In the genomic region with DNA sequence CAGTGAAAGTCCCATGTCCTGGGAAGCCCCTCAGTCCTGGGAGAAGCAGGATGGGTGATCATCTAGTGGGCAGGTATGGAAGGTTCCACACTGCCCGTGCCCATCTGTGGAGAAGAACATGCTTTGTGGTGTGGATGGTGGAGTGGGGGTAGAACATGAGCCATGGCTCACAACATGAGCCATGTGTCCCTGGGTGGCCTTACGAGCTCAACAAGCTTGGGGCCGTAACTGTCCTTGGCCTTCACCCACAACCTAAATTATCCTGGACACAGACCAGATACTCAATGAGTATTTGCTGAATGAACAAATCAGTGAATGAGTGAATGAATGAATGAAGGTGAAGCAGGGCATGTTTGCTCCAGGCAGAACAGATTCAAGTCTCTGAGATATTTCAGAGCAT, we compare ENCODE assay signal across 18 cellular contexts. TPM values are rescaled to one million over a fixed set of nuclear protein-coding genes. Genes with fewer than 3 reads are reported as not detected.
DNase-seq lines count a peak whose midpoint lies in the region; ATAC-seq lines count a peak whose summit lies in the region.
"Had no signal": no experiment of that assay in that cellular context is flagged by ENCODE, and none has a peak within 500 bp of the region (broad histone marks: within the 10 kb centered on the region; RNA-seq: fewer than 3 reads in every experiment).

No MANE protein-coding gene starts in this region.

- H2AK5ac ChIP-seq in mesendoderm (ENCODE audit: low read length): no peak overlapping the region

- H3K27ac ChIP-seq in GM23248: no peak overlapping the region
- no peak overlapping the region for H3K27ac ChIP-seq in mesendoderm (ENCODE audit: low read depth, low read length)
- H3K27ac ChIP-seq: coronary artery, epithelial cell of prostate, SJSA1, tibial artery had no signal

- H3F3A ChIP-seq in GM23248 (ENCODE audit: insufficient read depth): no peaks in the 10 kb centered on the region

- H3K9me3 ChIP-seq in GM23248 (ENCODE audit: low read depth) (no peaks in the 10 kb centered on the region), NT2/D1 (ENCODE audit: insufficient read depth, low read length) (peaks cover 45% of the 10 kb centered on the region)
- H3K9me3 ChIP-seq: SJSA1 had no signal

- H3K27me3 ChIP-seq in GM23248 (replicated peaks; ENCODE audit: insufficient read depth): peaks cover 15% of the 10 kb centered on the region
- H3K27me3 ChIP-seq in NT2/D1 (ENCODE audit: insufficient read depth, insufficient read length): peaks cover 12% of the 10 kb centered on the region
- H3K27me3 ChIP-seq in mesendoderm (ENCODE audit: insufficient read depth, low read length, poor library complexity): no peaks in the 10 kb centered on the region

- H2AFZ ChIP-seq in GM23248: no peak overlapping the region

- no peak overlapping the region for H4K5ac ChIP-seq in mesendoderm (ENCODE audit: low read length)

- no peak overlapping the region for H2BK15ac ChIP-seq in mesendoderm (replicated peaks; ENCODE audit: low read depth)

- no peaks in the 10 kb centered on the region for H3K79me2 ChIP-seq in GM23248 (ENCODE audit: insufficient read depth)
- H3K79me2 ChIP-seq in mesendoderm (ENCODE audit: control insufficient read depth, insufficient read depth, low read length): no peaks in the 10 kb centered on the region

- H3K36me3 ChIP-seq in GM23248 (ENCODE audit: low read depth) (no peaks in the 10 kb centered on the region), NT2/D1 (ENCODE audit: insufficient read depth, insufficient read length, low read length) (no peaks in the 10 kb centered on the region), mesendoderm (ENCODE audit: control insufficient read depth, insufficient read depth, low read length) (no peaks in the 10 kb centered on the region)
- H3K36me3 ChIP-seq: BE2C, SJSA1 had no signal

- H4K20me1 ChIP-seq in GM23248 (ENCODE audit: insufficient read depth): no peaks in the 10 kb centered on the region

- H3K4me3 Mint-ChIP-seq in T-helper 2 cell treated with Interferon-gamma antibody and Interleukin-4, amounts not matched to agents 5 μg/mL and 100 μg/mL, for 36 hours: no peak overlapping the region
- H3K4me3 Mint-ChIP-seq: stimulated activated naive B cell treated with anti-CD40 and anti-IgM and Interleukin-4, amounts not matched to agents 10 μg/mL and 1 μg/mL and 100 μg/mL, for 72 hours had no signal

- H3K18ac ChIP-seq in mesendoderm (ENCODE audit: low read length): no peak overlapping the region

- DNase-seq in GM23248: peak; percentile 48
- DNase-seq in NT2/D1 (ENCODE audit: low read depth, low spot score): peak; percentile 35
- DNase-seq in dermis blood vessel endothelial cell: peak; percentile 22
- peak; percentile 77 for DNase-seq in mesendoderm
- no peak for DNase-seq in T-helper 2 cell treated with Interferon-gamma antibody and Interleukin-4, amounts not matched to agents 5 μg/mL and 100 μg/mL, for 36 hours (ENCODE audit: low spot score)
- no peak for DNase-seq in NCI-H1105 (lab: John Stamatoyannopoulos, UW)
- DNase-seq: activated CD8-positive, alpha-beta memory T cell treated with anti-CD3 and anti-CD28 coated beads, Interleukin-2, amount 50 U/mL, for 48 hours; activated gamma-delta T cell treated with Interleukin-2 at 50 U/mL for 16 hours; aorta; BE2C; head of caudate nucleus; stimulated activated naive B cell treated with anti-CD40 and anti-IgM and Interleukin-4, amounts not matched to agents 10 μg/mL and 1 μg/mL and 100 μg/mL, for 72 hours; T1000; tibial artery had no signal

- H3K9me3 Mint-ChIP-seq in T-helper 2 cell treated with Interferon-gamma antibody and Interleukin-4, amounts not matched to agents 5 μg/mL and 100 μg/mL, for 36 hours: no peaks in the 10 kb centered on the region

- no peak overlapping the region for H3K56ac ChIP-seq in mesendoderm (ENCODE audit: low read length)

- H3K4me2 ChIP-seq in GM23248 (ENCODE audit: unreplicated experiment) (no peak overlapping the region), mesendoderm (ENCODE audit: low read length) (no peak overlapping the region)

- no peaks in the 10 kb centered on the region for H3K36me3 Mint-ChIP-seq in T-helper 2 cell treated with Interferon-gamma antibody and Interleukin-4, amounts not matched to agents 5 μg/mL and 100 μg/mL, for 36 hours (ENCODE audit: low read depth)

- H2BK5ac ChIP-seq in mesendoderm (ENCODE audit: low read length): no peak overlapping the region

- H2BK120ac ChIP-seq in mesendoderm (ENCODE audit: low read depth, low read length): no peak overlapping the region

- no peak overlapping the region for H3K4me3 ChIP-seq in GM23248
- no peak overlapping the region for H3K4me3 ChIP-seq in NT2/D1 (ENCODE audit: insufficient read length, low read depth)
- no peak overlapping the region for H3K4me3 ChIP-seq in mesendoderm (ENCODE audit: low read length)
- H3K4me3 ChIP-seq: coronary artery, SJSA1, tibial artery had no signal

- H3K4me1 ChIP-seq in GM23248 (ENCODE audit: insufficient read depth) (no peaks in the 10 kb centered on the region), NT2/D1 (ENCODE audit: insufficient read depth, insufficient read length) (no peaks in the 10 kb centered on the region), mesendoderm (ENCODE audit: control insufficient read depth, low read depth, low read length) (no peaks in the 10 kb centered on the region)
- H3K4me1 ChIP-seq: BE2C had no signal

- H3K79me1 ChIP-seq in mesendoderm (ENCODE audit: low read length): no peaks in the 10 kb centered on the region

- H3K9me2 ChIP-seq in GM23248 (ENCODE audit: insufficient read depth): no peaks in the 10 kb centered on the region

- no peak for ATAC-seq in HG03342 (IDR thresholded peaks at IDR 0.05; ENCODE audit: unreplicated experiment)
- ATAC-seq: stimulated activated naive B cell treated with anti-CD40 and anti-IgM and Interleukin-4, amounts not matched to agents 10 μg/mL and 1 μg/mL and 100 μg/mL, for 72 hours had no signal

- H3K27ac Mint-ChIP-seq in T-helper 2 cell treated with Interferon-gamma antibody and Interleukin-4, amounts not matched to agents 5 μg/mL and 100 μg/mL, for 36 hours: no peak overlapping the region
- H3K27ac Mint-ChIP-seq: stimulated activated naive B cell treated with anti-CD40 and anti-IgM and Interleukin-4, amounts not matched to agents 10 μg/mL and 1 μg/mL and 100 μg/mL, for 72 hours had no signal

- peaks cover 1% of the 10 kb centered on the region for H3K4me1 Mint-ChIP-seq in T-helper 2 cell treated with Interferon-gamma antibody and Interleukin-4, amounts not matched to agents 5 μg/mL and 100 μg/mL, for 36 hours (ENCODE audit: low read depth)
- H3K4me1 Mint-ChIP-seq: stimulated activated naive B cell treated with anti-CD40 and anti-IgM and Interleukin-4, amounts not matched to agents 10 μg/mL and 1 μg/mL and 100 μg/mL, for 72 hours had no signal

- no peak overlapping the region for H3K4ac ChIP-seq in mesendoderm (ENCODE audit: low read depth, low read length)

- H4K8ac ChIP-seq in mesendoderm (ENCODE audit: low read depth, low read length): no peak overlapping the region

- H3K9ac ChIP-seq in GM23248 (no peak overlapping the region), NT2/D1 (ENCODE audit: insufficient read length, low read depth) (no peak overlapping the region), mesendoderm (ENCODE audit: low read length) (no peak overlapping the region)

- WGBS in GM23248 (ENCODE audit: low coverage in 1 of 2, low lambda C conversion rate in 2 of 2, missing lambda C conversion rate in 2 of 2), 2 experiments: 53 to 55% methylated on average over 3 of the region's 3 CpGs
- no CpG with 5 or more reads among the region's 3 CpGs for WGBS in mesendoderm (ENCODE audit: extremely low coverage, insufficient coverage, low lambda C conversion rate)

- in situ Hi-C loops in GM23248 (cut with MboI): no loop called here

- H3K27me3 Mint-ChIP-seq in T-helper 2 cell treated with Interferon-gamma antibody and Interleukin-4, amounts not matched to agents 5 μg/mL and 100 μg/mL, for 36 hours (ENCODE audit: low read depth): peaks cover 33% of the 10 kb centered on the region

- H3K23ac ChIP-seq in mesendoderm (ENCODE audit: low read length): no peak overlapping the region

RNA-seq across cellular contexts. Expression of gene SOX8, which starts 13.5 kb away (rescaled TPM):
- 0.43 and 0.89 TPM in 2 replicates for total RNA-seq in GM23248 (2014; rRNA removed; shearing (Covaris generic))
- 0.08 and 0.15 TPM in 2 replicates for polyA plus RNA-seq in GM23248 (2016; fragmentation: Nextera tagmentation; extraction: Ambion mirVana)
- 0.33 and 0.85 TPM in 2 replicates for total RNA-seq in dermis blood vessel endothelial cell
- 1.8 TPM for polyA plus RNA-seq in mesendoderm (2013, experiment 1 of 2)
- 1.8 TPM for polyA plus RNA-seq in mesendoderm (2013, experiment 2 of 2)

RNA-seq across cellular contexts. Expression of gene LMF1, which starts 24.3 kb away (rescaled TPM):
- 37.8 and 53.0 TPM in 2 replicates for total RNA-seq in GM23248 (2014; rRNA removed; shearing (Covaris generic))
- 23.1 and 24.6 TPM in 2 replicates for polyA plus RNA-seq in GM23248 (2016; fragmentation: Nextera tagmentation; extraction: Ambion mirVana)
- 14.2 and 14.6 TPM in 2 replicates for total RNA-seq in dermis blood vessel endothelial cell
- 1.7 TPM for polyA plus RNA-seq in mesendoderm (2013, experiment 1 of 2)
- polyA plus RNA-seq in mesendoderm (2013, experiment 2 of 2): 1.3 TPM

Comparison
In these comparisons a context has a peak if more than half of its experiments do, and no peak if none do; other contexts are left out.
1. DNase-seq: peak in GM23248 (single experiment), NT2/D1 (single experiment), dermis blood vessel endothelial cell (single experiment) and mesendoderm (single experiment); none in T-helper 2 cell treated with Interferon-gamma antibody and Interleukin-4, amounts not matched to agents 5 μg/mL and 100 μg/mL, for 36 hours (single experiment) and NCI-H1105 (single experiment).